Comparison of ENCODE assay signal across 7 cellular contexts in genomic region chr20:33488661-33489494, GRCh38. TPM values are rescaled to one million over a fixed set of nuclear protein-coding genes. Genes with fewer than 3 reads are reported as not detected.
A peak's percentile ranks its signal among the peaks of the same experiment; 100 is the strongest.
DNase-seq lines count a peak whose midpoint lies in the region; ATAC-seq and TF ChIP-seq lines count a peak whose summit lies in the region.
"Not testable (repeated sequence)": the region's sequence is repeated elsewhere in the genome, so short reads cannot be mapped to it uniquely, and the experiment has no call there.

No MANE protein-coding gene starts in this region.

- not testable (repeated sequence) for H3K9me2 ChIP-seq in OCI-LY1 (ENCODE audit: low read depth, low read length)

- H3K4me1 ChIP-seq in OCI-LY1 (ENCODE audit: insufficient read depth, low read length, severe bottlenecking) (peaks cover 23% of the 10 kb centered on the region), heart right ventricle (peaks cover 3 to 24% (median 22%) of the 10 kb centered on the region in 9 donors)
- H3K4me1 ChIP-seq in mucosa of stomach (ENCODE audit: control insufficient read depth, insufficient read depth, low read length) = not testable (repeated sequence)

- H3K4me3 Mint-ChIP-seq in activated T-cell treated with anti-CD3 and anti-CD28 coated beads, Interleukin-2, amount 50 U/mL, for 4 hours = peak overlapping the region; percentile 31
- H3K4me3 Mint-ChIP-seq in chondrocyte (ENCODE audit: unreplicated experiment) = peak overlapping the region; percentile 85

- DNase-seq in GM12864 (ENCODE audit: low read depth); activated T-cell treated with anti-CD3 and anti-CD28 coated beads, Interleukin-2, amount 50 U/mL, for 4 hours; chondrocyte (ENCODE audit: low spot score); heart right ventricle; skeletal muscle cell (ENCODE audit: low read depth): not testable (repeated sequence)

- H3K4me3 ChIP-seq in GM12864 (ENCODE audit: low read depth, low read length) (peak overlapping the region; percentile 64; the same call in 1 of the 2 replicates), OCI-LY1 (ENCODE audit: low read depth, low read length, poor library complexity, severe bottlenecking) (peak overlapping the region; percentile 86), heart right ventricle (peak overlapping the region in 9 of 10 donors; percentile 27 to 99 (median 91)), skeletal muscle cell (ENCODE audit: low read depth, low read length) (peak overlapping the region; percentile 52)
- not testable (repeated sequence) for H3K4me3 ChIP-seq in mucosa of stomach (ENCODE audit: low read length)

- not testable (repeated sequence) for H3K9me3 ChIP-seq in OCI-LY1 (ENCODE audit: low read length); heart right ventricle; mucosa of stomach (ENCODE audit: control insufficient read depth, low read length)

- H3K9ac ChIP-seq in OCI-LY1 (ENCODE audit: low read length) (peak overlapping the region; percentile 96), mucosa of stomach (ENCODE audit: low read length) (peak overlapping the region; percentile 86)

- peak overlapping the region; percentile 100 for H3K4me2 ChIP-seq in OCI-LY1 (ENCODE audit: low read length)

- not testable (repeated sequence) for H3K27me3 ChIP-seq in OCI-LY1 (ENCODE audit: insufficient read depth, low read length); heart right ventricle; mucosa of stomach (ENCODE audit: control insufficient read depth, insufficient read depth, low read length)

- 95 to 96% methylated on average over 32 of the region's 32 CpGs for WGBS in heart right ventricle, 2 donors

- H3K9me3 Mint-ChIP-seq in activated T-cell treated with anti-CD3 and anti-CD28 coated beads, Interleukin-2, amount 50 U/mL, for 4 hours; chondrocyte (ENCODE audit: low read depth): not testable (repeated sequence)

- H3K36me3 Mint-ChIP-seq in activated T-cell treated with anti-CD3 and anti-CD28 coated beads, Interleukin-2, amount 50 U/mL, for 4 hours (ENCODE audit: insufficient read depth); chondrocyte (ENCODE audit: low read depth): not testable (repeated sequence)

- H3K27ac ChIP-seq in OCI-LY1 (ENCODE audit: low read depth, low read length, poor library complexity, severe bottlenecking) (peak overlapping the region; percentile 77), heart right ventricle (peak overlapping the region; percentile 44 to 98 (median 88))

- peaks cover 19% of the 10 kb centered on the region for H3K79me2 ChIP-seq in OCI-LY1 (ENCODE audit: insufficient read depth, low read length)

- not testable (repeated sequence) for H3F3A ChIP-seq in OCI-LY1 (ENCODE audit: insufficient read depth, low read length)

- not testable (repeated sequence) for H3K36me3 ChIP-seq in OCI-LY1 (ENCODE audit: insufficient read depth, low read length); mucosa of stomach (ENCODE audit: control insufficient read depth, insufficient read depth, low read length)
- peaks cover 0 to 11% (median 0%) of the 10 kb centered on the region in 9 donors for H3K36me3 ChIP-seq in heart right ventricle

- peak overlapping the region; percentile 82 for H3K27ac Mint-ChIP-seq in chondrocyte (ENCODE audit: unreplicated experiment)

- not testable (repeated sequence) for H3K27me3 Mint-ChIP-seq in activated T-cell treated with anti-CD3 and anti-CD28 coated beads, Interleukin-2, amount 50 U/mL, for 4 hours (ENCODE audit: low read depth); chondrocyte (ENCODE audit: low read depth)

- not testable (repeated sequence) for H4K20me1 ChIP-seq in OCI-LY1 (ENCODE audit: insufficient read depth, low read length)

- intact Hi-C loops in heart right ventricle (cut with DNase I) = not testable (repeated sequence)

- H2AFZ ChIP-seq in OCI-LY1 (ENCODE audit: low read length) = peak overlapping the region; percentile 89; the same call in 1 of the 2 replicates

- not testable (repeated sequence) for ATAC-seq in activated T-cell treated with anti-CD3 and anti-CD28 coated beads, Interleukin-2, amount 50 U/mL, for 4 hours; heart right ventricle

- peaks cover 12% of the 10 kb centered on the region for H3K4me1 Mint-ChIP-seq in activated T-cell treated with anti-CD3 and anti-CD28 coated beads, Interleukin-2, amount 50 U/mL, for 4 hours (ENCODE audit: low read depth)
- peaks cover 14% of the 10 kb centered on the region for H3K4me1 Mint-ChIP-seq in chondrocyte (ENCODE audit: low read depth)

- TF ChIP-seq CTCF in GM12864 (IDR thresholded peaks at IDR 0.05; ENCODE audit: low read depth, low read length, missing control alignments); OCI-LY1 (IDR thresholded peaks at IDR 0.05; ENCODE audit: low read length); chondrocyte (IDR thresholded peaks at IDR 0.05); heart right ventricle (IDR thresholded peaks at IDR 0.05): not testable (repeated sequence)

RNA-seq across cellular contexts. Expression of gene CBFA2T2, which starts 1.0 kb away (rescaled TPM):
- total RNA-seq in activated T-cell treated with anti-CD3 and anti-CD28 coated beads, Interleukin-2, amount 50 U/mL, for 4 hours = 1 to 10 TPM; 6.6 to 7.9 (median 7.5) TPM
- total RNA-seq in chondrocyte (14.7 to 23.6 TPM (median 23.5 TPM) in 3 replicates), heart right ventricle (10 to 100 TPM in 8 of 10 donors, 1 to 10 TPM in 2; 8.5 to 13.3 (median 11.5) TPM)
- 1 to 10 TPM; 3.5 to 8.0 TPM for polyA plus RNA-seq in heart right ventricle

RNA-seq across cellular contexts. Expression of gene SNTA1, which starts 45.3 kb away (rescaled TPM):
- total RNA-seq in activated T-cell treated with anti-CD3 and anti-CD28 coated beads, Interleukin-2, amount 50 U/mL, for 4 hours = 1 to 10 TPM; 1.2 to 2.7 (median 2.4) TPM
- total RNA-seq in chondrocyte (22.3 to 68.1 TPM (median 63.3 TPM) in 3 replicates), heart right ventricle (100 to 1,000 TPM; 137 to 219 (median 150) TPM)
- polyA plus RNA-seq in heart right ventricle = 100 to 1,000 TPM in 1 of 2 donors, 10 to 100 TPM in 1; 83.7 to 207 TPM
